Comparison of ENCODE assay signal across 1 cellular context in the genomic region with DNA sequence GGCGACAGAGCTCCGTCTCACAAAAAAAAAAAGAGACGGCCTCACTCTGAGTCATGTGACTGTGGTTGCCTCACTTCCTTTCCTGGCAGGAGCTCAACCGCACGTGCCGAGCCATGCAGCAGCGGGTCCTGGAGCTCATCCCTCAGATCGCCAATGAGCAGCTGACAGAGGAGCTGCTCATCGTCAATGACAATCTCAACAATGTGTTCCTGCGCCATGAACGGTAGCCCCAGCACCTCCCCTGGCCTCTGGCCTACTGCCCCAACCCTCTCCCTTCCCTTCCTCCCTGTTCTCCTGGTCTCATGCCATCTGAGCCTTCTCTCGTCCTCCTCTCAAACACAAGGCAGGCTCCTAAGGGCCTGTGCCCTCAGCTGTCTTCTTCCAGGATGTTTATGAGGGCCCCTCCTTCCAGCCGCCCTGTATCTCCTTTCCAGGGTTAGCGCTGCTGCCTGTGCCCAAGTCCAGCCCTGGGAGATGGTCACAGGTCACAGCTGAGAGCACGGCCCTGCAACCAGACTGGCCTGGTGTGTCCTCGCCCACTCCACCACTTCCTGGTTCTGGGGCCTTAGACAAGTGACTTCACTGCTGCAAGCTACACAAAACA.
A peak's percentile ranks its signal among the peaks of the same experiment; 100 is the strongest.
TF ChIP-seq lines count a peak whose summit lies in the region.

No MANE protein-coding gene starts in this region.

TF ChIP-seq in IMR-90, 13 proteins besides CTCF, POLR2A, EP300 and RAD21:
- TF ChIP-seq, protein P1, sequence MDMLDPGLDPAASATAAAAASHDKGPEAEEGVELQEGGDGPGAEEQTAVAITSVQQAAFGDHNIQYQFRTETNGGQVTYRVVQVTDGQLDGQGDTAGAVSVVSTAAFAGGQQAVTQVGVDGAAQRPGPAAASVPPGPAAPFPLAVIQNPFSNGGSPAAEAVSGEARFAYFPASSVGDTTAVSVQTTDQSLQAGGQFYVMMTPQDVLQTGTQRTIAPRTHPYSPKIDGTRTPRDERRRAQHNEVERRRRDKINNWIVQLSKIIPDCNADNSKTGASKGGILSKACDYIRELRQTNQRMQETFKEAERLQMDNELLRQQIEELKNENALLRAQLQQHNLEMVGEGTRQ (IDR thresholded peaks at IDR 0.05; ENCODE audit: low read depth, low read length), result peak; percentile 91
- TF ChIP-seq, protein P2, sequence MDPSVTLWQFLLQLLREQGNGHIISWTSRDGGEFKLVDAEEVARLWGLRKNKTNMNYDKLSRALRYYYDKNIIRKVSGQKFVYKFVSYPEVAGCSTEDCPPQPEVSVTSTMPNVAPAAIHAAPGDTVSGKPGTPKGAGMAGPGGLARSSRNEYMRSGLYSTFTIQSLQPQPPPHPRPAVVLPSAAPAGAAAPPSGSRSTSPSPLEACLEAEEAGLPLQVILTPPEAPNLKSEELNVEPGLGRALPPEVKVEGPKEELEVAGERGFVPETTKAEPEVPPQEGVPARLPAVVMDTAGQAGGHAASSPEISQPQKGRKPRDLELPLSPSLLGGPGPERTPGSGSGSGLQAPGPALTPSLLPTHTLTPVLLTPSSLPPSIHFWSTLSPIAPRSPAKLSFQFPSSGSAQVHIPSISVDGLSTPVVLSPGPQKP (IDR thresholded peaks at IDR 0.05; ENCODE audit: borderline replicate concordance, low read depth, low read length), result no peak
- TF ChIP-seq CHD1 (IDR thresholded peaks at IDR 0.05; ENCODE audit: low read depth, low read length), result no peak
- TF ChIP-seq MAFK (IDR thresholded peaks at IDR 0.05; ENCODE audit: low read depth, low read length), result no peak
- TF ChIP-seq FOS (IDR thresholded peaks at IDR 0.05; ENCODE audit: low read depth, low read length), result 0 out of 2 replicates have a peak, but pooled peaks have one; percentile 27
- no peak for TF ChIP-seq SMC3 (IDR thresholded peaks at IDR 0.05; ENCODE audit: low read depth, low read length)
- TF ChIP-seq MAZ (IDR thresholded peaks at IDR 0.05; ENCODE audit: borderline replicate concordance, low read depth, low read length), result 0 out of 2 replicates have a peak, but pooled peaks have one; percentile 32
- peak; percentile 93 for TF ChIP-seq CEBPB (IDR thresholded peaks at IDR 0.05; ENCODE audit: low read depth, low read length)
- no peak for TF ChIP-seq RFX5 (IDR thresholded peaks at IDR 0.05; ENCODE audit: low read depth, low read length)
- peak; percentile 100 for TF ChIP-seq BHLHE40 (IDR thresholded peaks at IDR 0.05; ENCODE audit: low read depth, low read length)
- TF ChIP-seq NFE2L2 (IDR thresholded peaks at IDR 0.05; ENCODE audit: low read depth, low read length), result no peak
- peak; percentile 95 for TF ChIP-seq MXI1 (IDR thresholded peaks at IDR 0.05; ENCODE audit: borderline replicate concordance, low read depth, low read length)
- peak; percentile 34 for TF ChIP-seq RCOR1 (IDR thresholded peaks at IDR 0.05; ENCODE audit: insufficient replicate concordance, low read length)
